ENCODE assay signal across 11 cellular contexts in the genomic region with DNA sequence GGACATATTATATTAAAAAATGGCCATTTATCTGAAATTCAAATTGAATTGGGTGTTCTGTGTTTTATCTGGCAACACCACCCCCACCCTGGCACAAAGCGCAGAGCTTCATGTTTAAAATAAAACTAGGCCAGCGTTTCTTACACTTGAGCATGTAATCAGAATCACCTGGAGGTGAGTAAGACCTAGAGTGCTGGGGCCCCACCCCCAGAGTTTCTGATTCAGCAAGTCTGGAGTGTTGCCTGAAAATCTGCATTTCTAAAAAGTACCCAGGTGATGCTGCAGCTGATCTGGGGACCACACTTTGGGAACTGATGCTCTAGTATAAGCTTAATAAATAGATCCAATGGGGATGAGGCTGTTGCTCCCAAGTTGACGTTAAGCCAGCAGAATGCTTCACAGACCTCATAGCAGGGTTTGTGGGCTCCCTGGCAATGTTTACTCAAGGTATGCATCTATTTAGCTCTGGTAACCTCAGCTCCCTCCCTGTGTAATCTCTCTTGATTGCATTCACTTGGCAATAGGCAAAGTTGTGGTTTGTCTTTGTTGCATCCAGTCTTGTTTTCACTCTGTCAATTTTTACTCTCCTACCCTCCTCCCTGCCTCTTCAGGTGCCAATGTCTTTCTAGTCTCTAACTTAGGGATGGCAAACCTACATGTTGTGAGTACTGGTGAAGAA.
DNase-seq lines count a peak whose midpoint lies in the region; ATAC-seq, FAIRE-seq and TF ChIP-seq lines count a peak whose summit lies in the region.
"Had no signal": no experiment of that assay in that cellular context is flagged by ENCODE, and none has a peak within 500 bp of the region (broad histone marks: within the 10 kb centered on the region; RNA-seq: fewer than 3 reads in every experiment).

No MANE protein-coding gene starts in this region.

- peak; percentile 78 for DNase-seq in activated effector memory CD4-positive, alpha-beta T cell treated with anti-CD3 and anti-CD28 coated beads, Interleukin-2, amount 50 U/mL, for 16 hours
- DNase-seq in activated effector memory CD4-positive, alpha-beta T cell treated with Interleukin-2 at 50 U/mL for 16 hours, result no peak
- DNase-seq in SW480 (ENCODE audit: low spot score), result peak; percentile 37
- DNase-seq in stimulated activated CD8-positive, alpha-beta memory T cell treated with anti-CD3 and anti-CD28 coated beads, Interleukin-4, amount 100 ng/mL, for 48 hours, result peak; percentile 53
- no peak for DNase-seq in amygdala (lab: John Stamatoyannopoulos, UW)
- DNase-seq in LoVo (ENCODE audit: low spot score), result no peak
- DNase-seq in H54 (ENCODE audit: insufficient read length, low spot score), result no peak
- DNase-seq: effector CD8-positive, alpha-beta T cell; NCI-H1694 treated with DMSO at 0.1 percent for 48 hours had no signal

- no peak for FAIRE-seq in H54 (lab: Jason Lieb, UNC)

- no peak for TF ChIP-seq POLR2A in H54 (IDR thresholded peaks at IDR 0.05; ENCODE audit: low read depth, low read length)

- peak; percentile 60 for ATAC-seq in HG02970 (IDR thresholded peaks at IDR 0.05; ENCODE audit: low FRiP score, unreplicated experiment)
- ATAC-seq: left lobe of liver had no signal

Comparison
In these comparisons a context has a peak if more than half of its experiments do, and no peak if none do; other contexts are left out.
1. DNase-seq: peak in activated effector memory CD4-positive, alpha-beta T cell treated with anti-CD3 and anti-CD28 coated beads, Interleukin-2, amount 50 U/mL, for 16 hours (single experiment), SW480 (single experiment) and stimulated activated CD8-positive, alpha-beta memory T cell treated with anti-CD3 and anti-CD28 coated beads, Interleukin-4, amount 100 ng/mL, for 48 hours (single experiment); none in activated effector memory CD4-positive, alpha-beta T cell treated with Interleukin-2 at 50 U/mL for 16 hours (single experiment), amygdala (0 of 56), LoVo (single experiment) and H54 (single experiment).